In the genomic region with DNA sequence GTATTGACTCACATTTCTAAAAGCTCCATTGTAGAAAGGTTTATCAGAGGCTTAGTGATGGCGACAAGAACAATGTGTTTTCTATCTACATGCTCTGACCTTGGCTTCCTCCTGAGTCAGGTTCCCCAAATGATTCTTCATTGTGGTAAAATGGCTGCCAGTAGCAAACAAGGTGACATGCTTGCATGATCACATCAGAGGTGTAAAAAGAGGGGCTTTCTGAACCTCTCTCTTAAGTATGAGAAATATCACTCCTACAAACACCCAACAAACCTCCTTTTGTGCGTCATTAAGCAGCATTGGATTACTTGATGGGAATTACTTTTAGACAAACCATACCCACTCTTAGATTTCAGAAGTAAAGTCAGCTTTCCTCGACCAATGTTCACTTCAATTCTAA, we compare ENCODE assay signal across 1 cellular context.
TF ChIP-seq lines count a peak whose summit lies in the region.

No MANE protein-coding gene starts in this region.

TF ChIP-seq in SK-N-SH, 30 proteins besides CTCF, POLR2A, EP300 and RAD21 (continued from another document):
- TF ChIP-seq, protein P1, sequence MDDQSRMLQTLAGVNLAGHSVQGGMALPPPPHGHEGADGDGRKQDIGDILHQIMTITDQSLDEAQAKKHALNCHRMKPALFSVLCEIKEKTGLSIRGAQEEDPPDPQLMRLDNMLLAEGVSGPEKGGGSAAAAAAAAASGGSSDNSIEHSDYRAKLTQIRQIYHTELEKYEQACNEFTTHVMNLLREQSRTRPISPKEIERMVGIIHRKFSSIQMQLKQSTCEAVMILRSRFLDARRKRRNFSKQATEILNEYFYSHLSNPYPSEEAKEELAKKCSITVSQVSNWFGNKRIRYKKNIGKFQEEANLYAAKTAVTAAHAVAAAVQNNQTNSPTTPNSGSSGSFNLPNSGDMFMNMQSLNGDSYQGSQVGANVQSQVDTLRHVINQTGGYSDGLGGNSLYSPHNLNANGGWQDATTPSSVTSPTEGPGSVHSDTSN (IDR thresholded peaks at IDR 0.05): no peak
- TF ChIP-seq FOSL2 (IDR thresholded peaks at IDR 0.05; ENCODE audit: borderline replicate concordance, low read depth) (no peak), RFX5 (IDR thresholded peaks at IDR 0.05; ENCODE audit: low read length) (no peak), YY1 (IDR thresholded peaks at IDR 0.05; ENCODE audit: low read depth) (no peak), RXRA (IDR thresholded peaks at IDR 0.05; ENCODE audit: borderline replicate concordance, low read depth) (no peak), NFIC (IDR thresholded peaks at IDR 0.05; ENCODE audit: borderline replicate concordance) (no peak)
- TF ChIP-seq, protein P2, sequence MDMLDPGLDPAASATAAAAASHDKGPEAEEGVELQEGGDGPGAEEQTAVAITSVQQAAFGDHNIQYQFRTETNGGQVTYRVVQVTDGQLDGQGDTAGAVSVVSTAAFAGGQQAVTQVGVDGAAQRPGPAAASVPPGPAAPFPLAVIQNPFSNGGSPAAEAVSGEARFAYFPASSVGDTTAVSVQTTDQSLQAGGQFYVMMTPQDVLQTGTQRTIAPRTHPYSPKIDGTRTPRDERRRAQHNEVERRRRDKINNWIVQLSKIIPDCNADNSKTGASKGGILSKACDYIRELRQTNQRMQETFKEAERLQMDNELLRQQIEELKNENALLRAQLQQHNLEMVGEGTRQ (IDR thresholded peaks at IDR 0.05; ENCODE audit: borderline replicate concordance, low read depth, low read length): no peak
- TF ChIP-seq, protein P3, sequence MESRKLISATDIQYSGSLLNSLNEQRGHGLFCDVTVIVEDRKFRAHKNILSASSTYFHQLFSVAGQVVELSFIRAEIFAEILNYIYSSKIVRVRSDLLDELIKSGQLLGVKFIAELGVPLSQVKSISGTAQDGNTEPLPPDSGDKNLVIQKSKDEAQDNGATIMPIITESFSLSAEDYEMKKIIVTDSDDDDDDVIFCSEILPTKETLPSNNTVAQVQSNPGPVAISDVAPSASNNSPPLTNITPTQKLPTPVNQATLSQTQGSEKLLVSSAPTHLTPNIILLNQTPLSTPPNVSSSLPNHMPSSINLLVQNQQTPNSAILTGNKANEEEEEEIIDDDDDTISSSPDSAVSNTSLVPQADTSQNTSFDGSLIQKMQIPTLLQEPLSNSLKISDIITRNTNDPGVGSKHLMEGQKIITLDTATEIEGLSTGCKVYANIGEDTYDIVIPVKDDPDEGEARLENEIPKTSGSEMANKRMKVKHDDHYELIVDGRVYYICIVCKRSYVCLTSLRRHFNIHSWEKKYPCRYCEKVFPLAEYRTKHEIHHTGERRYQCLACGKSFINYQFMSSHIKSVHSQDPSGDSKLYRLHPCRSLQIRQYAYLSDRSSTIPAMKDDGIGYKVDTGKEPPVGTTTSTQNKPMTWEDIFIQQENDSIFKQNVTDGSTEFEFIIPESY (IDR thresholded peaks at IDR 0.05; ENCODE audit: borderline replicate concordance, low read depth): no peak
- TF ChIP-seq, protein P4, sequence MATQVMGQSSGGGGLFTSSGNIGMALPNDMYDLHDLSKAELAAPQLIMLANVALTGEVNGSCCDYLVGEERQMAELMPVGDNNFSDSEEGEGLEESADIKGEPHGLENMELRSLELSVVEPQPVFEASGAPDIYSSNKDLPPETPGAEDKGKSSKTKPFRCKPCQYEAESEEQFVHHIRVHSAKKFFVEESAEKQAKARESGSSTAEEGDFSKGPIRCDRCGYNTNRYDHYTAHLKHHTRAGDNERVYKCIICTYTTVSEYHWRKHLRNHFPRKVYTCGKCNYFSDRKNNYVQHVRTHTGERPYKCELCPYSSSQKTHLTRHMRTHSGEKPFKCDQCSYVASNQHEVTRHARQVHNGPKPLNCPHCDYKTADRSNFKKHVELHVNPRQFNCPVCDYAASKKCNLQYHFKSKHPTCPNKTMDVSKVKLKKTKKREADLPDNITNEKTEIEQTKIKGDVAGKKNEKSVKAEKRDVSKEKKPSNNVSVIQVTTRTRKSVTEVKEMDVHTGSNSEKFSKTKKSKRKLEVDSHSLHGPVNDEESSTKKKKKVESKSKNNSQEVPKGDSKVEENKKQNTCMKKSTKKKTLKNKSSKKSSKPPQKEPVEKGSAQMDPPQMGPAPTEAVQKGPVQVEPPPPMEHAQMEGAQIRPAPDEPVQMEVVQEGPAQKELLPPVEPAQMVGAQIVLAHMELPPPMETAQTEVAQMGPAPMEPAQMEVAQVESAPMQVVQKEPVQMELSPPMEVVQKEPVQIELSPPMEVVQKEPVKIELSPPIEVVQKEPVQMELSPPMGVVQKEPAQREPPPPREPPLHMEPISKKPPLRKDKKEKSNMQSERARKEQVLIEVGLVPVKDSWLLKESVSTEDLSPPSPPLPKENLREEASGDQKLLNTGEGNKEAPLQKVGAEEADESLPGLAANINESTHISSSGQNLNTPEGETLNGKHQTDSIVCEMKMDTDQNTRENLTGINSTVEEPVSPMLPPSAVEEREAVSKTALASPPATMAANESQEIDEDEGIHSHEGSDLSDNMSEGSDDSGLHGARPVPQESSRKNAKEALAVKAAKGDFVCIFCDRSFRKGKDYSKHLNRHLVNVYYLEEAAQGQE (IDR thresholded peaks at IDR 0.05; ENCODE audit: low read depth, low read length): no peak
- TF ChIP-seq, protein P5, sequence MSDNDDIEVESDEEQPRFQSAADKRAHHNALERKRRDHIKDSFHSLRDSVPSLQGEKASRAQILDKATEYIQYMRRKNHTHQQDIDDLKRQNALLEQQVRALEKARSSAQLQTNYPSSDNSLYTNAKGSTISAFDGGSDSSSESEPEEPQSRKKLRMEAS (IDR thresholded peaks at IDR 0.05; ENCODE audit: low read depth): no peak
